In genomic region chr10:103578782-103579382, GRCh38 we compare ENCODE assay signal across 1 cellular context.
TF ChIP-seq lines count a peak whose summit lies in the region.

No MANE protein-coding gene starts in this region.

TF ChIP-seq in HepG2, 621 proteins besides CTCF, POLR2A, EP300 and RAD21 (continued from another document and continues in another):
- TF ChIP-seq FOXA1 (IDR thresholded peaks at IDR 0.05) (no peak), FOXA1 (CRISPR knock-in tag; IDR thresholded peaks at IDR 0.05) (peak; percentile 68), REPIN1 (CRISPR knock-in tag; IDR thresholded peaks at IDR 0.05; ENCODE audit: borderline replicate concordance, low read depth) (peak; percentile 62; the same call in 1 of the 2 replicates), ZFP41 (CRISPR knock-in tag; IDR thresholded peaks at IDR 0.05; ENCODE audit: borderline replicate concordance) (no peak), RNF2 (conservative IDR thresholded peaks at IDR 0.05; ENCODE audit: low read depth) (no peak), ONECUT2 (CRISPR knock-in tag; IDR thresholded peaks at IDR 0.05) (no peak), LBX2 (CRISPR knock-in tag; IDR thresholded peaks at IDR 0.05; ENCODE audit: borderline replicate concordance) (no peak), ISX (CRISPR knock-in tag; conservative IDR thresholded peaks at IDR 0.05) (no peak), CC2D1A (CRISPR knock-in tag; IDR thresholded peaks at IDR 0.05) (no peak), HES4 (CRISPR knock-in tag; IDR thresholded peaks at IDR 0.05; ENCODE audit: borderline replicate concordance) (no peak), ZFP36 (IDR thresholded peaks at IDR 0.05; ENCODE audit: borderline replicate concordance, low read depth, low read length, partially characterized antibody) (no peak), ZNF383 (CRISPR knock-in tag; IDR thresholded peaks at IDR 0.05; ENCODE audit: borderline replicate concordance) (no peak), ZNF362 (CRISPR knock-in tag; IDR thresholded peaks at IDR 0.05; ENCODE audit: borderline replicate concordance) (no peak), TARDBP (CRISPR knock-in tag; IDR thresholded peaks at IDR 0.05) (peak; percentile 76; the same call in 1 of the 2 replicates), ATF1 (CRISPR knock-in tag; IDR thresholded peaks at IDR 0.05) (no peak), POLR2AphosphoS5 (IDR thresholded peaks at IDR 0.05; ENCODE audit: low read depth, low read length) (no peak), THYN1 (CRISPR knock-in tag; IDR thresholded peaks at IDR 0.05; ENCODE audit: borderline replicate concordance, low read depth) (no peak), RELA (CRISPR knock-in tag; IDR thresholded peaks at IDR 0.05) (no peak), KAT2B (IDR thresholded peaks at IDR 0.05; ENCODE audit: borderline replicate concordance, low read depth, low read length) (no peak), PAF1 (CRISPR knock-in tag; IDR thresholded peaks at IDR 0.05) (no peak), HMG20A (CRISPR knock-in tag; IDR thresholded peaks at IDR 0.05; ENCODE audit: borderline replicate concordance) (peak; percentile 82; the same call in 1 of the 2 replicates), CCAR2 (optimal IDR thresholded peaks at IDR 0.05; ENCODE audit: low read depth, low read length) (no peak), ZNF790 (CRISPR knock-in tag; IDR thresholded peaks at IDR 0.05; ENCODE audit: borderline replicate concordance) (no peak), AKNA (CRISPR knock-in tag; IDR thresholded peaks at IDR 0.05; ENCODE audit: borderline replicate concordance) (no peak), MIER3 (CRISPR knock-in tag; IDR thresholded peaks at IDR 0.05; ENCODE audit: borderline replicate concordance) (no peak), RFXANK (CRISPR knock-in tag; IDR thresholded peaks at IDR 0.05) (no peak), PCBP1 (IDR thresholded peaks at IDR 0.05; ENCODE audit: borderline replicate concordance, low read depth, low read length) (no peak), DZIP1 (CRISPR knock-in tag; IDR thresholded peaks at IDR 0.05) (no peak), KDM5B (CRISPR knock-in tag; IDR thresholded peaks at IDR 0.05; ENCODE audit: borderline replicate concordance) (0 out of 2 replicates have a peak, but pooled peaks have one; percentile 53), ZNF609 (CRISPR knock-in tag; IDR thresholded peaks at IDR 0.05; ENCODE audit: borderline replicate concordance) (peak; percentile 86; the same call in 1 of the 2 replicates), ZSCAN12 (CRISPR knock-in tag; IDR thresholded peaks at IDR 0.05) (no peak), WIZ (CRISPR knock-in tag; IDR thresholded peaks at IDR 0.05) (no peak), JARID2 (CRISPR knock-in tag; IDR thresholded peaks at IDR 0.05; ENCODE audit: insufficient replicate concordance) (no peak), REL (CRISPR knock-in tag; conservative IDR thresholded peaks at IDR 0.05) (no peak), HHEX (CRISPR knock-in tag; IDR thresholded peaks at IDR 0.05) (no peak; the same call in 1 of the 2 replicates), ZSCAN22 (CRISPR knock-in tag; IDR thresholded peaks at IDR 0.05) (no peak), MAFK (conservative IDR thresholded peaks at IDR 0.05 in 1 of 2, IDR thresholded peaks at IDR 0.05 in 1 of 2; ENCODE audit: low read length in 2 of 2) (no peak), CBX2 (IDR thresholded peaks at IDR 0.05; ENCODE audit: low read depth, low read length) (no peak), CBX2 (CRISPR knock-in tag; IDR thresholded peaks at IDR 0.05; ENCODE audit: low read depth) (0 out of 2 replicates have a peak, but pooled peaks have one; percentile 27), ZNF207 (IDR thresholded peaks at IDR 0.05; ENCODE audit: borderline replicate concordance) (no peak), NAIF1 (CRISPR knock-in tag; IDR thresholded peaks at IDR 0.05; ENCODE audit: borderline replicate concordance) (no peak), SMAD3 (CRISPR knock-in tag; IDR thresholded peaks at IDR 0.05) (no peak), CREB1 (IDR thresholded peaks at IDR 0.05) (no peak), CREB1 (CRISPR knock-in tag; IDR thresholded peaks at IDR 0.05) (no peak), ZGPAT (CRISPR knock-in tag; IDR thresholded peaks at IDR 0.05) (peak; percentile 67), ZC3H4 (CRISPR knock-in tag; IDR thresholded peaks at IDR 0.05; ENCODE audit: borderline replicate concordance) (no peak), NCOA1 (CRISPR knock-in tag; IDR thresholded peaks at IDR 0.05) (no peak), THRA (CRISPR knock-in tag; IDR thresholded peaks at IDR 0.05; ENCODE audit: borderline replicate concordance) (peak; percentile 75; the same call in 1 of the 2 replicates), ZMYM2 (CRISPR knock-in tag; IDR thresholded peaks at IDR 0.05) (no peak), MIER2 (CRISPR knock-in tag; IDR thresholded peaks at IDR 0.05) (no peak), NFYC (CRISPR knock-in tag; IDR thresholded peaks at IDR 0.05) (no peak), ZNF282 (IDR thresholded peaks at IDR 0.05; ENCODE audit: partially characterized antibody) (no peak), PHF8 (CRISPR knock-in tag; IDR thresholded peaks at IDR 0.05) (no peak)
